ENCODE assay signal across 35 cellular contexts in genomic region chr6:41748102-41748477, GRCh38. TPM values are rescaled to one million over a fixed set of nuclear protein-coding genes. Genes with fewer than 3 reads are reported as not detected.
"Had no signal": no experiment of that assay in that cellular context is flagged by ENCODE, and none has a peak within 500 bp of the region (broad histone marks: within the 10 kb centered on the region; RNA-seq: fewer than 3 reads in every experiment).

No MANE protein-coding gene starts in this region.

- H3K36me3 ChIP-seq: brain microvascular endothelial cell, MG63, Peyer's patch, WERI-Rb-1 had no signal

- H3K4me1 ChIP-seq: Peyer's patch had no signal

- DNase-seq: activated CD4-positive, alpha-beta memory T cell treated with anti-CD3 and anti-CD28 coated beads, Interleukin-2, amount 10 ng/mL, durations not matched to agents 7 days and 5 days; activated CD4-positive, alpha-beta T cell treated with anti-CD3 and anti-CD28 coated beads for 1 hour; activated CD4-positive, alpha-beta T cell treated with anti-CD3 and anti-CD28 coated beads for 48 hours; activated CD4-positive, CD25-positive, alpha-beta regulatory T cell; activated CD8-positive, alpha-beta memory T cell treated with anti-CD3 and anti-CD28 coated beads for 24 hours; activated CD8-positive, alpha-beta memory T cell treated with anti-CD3 and anti-CD28 coated beads, Interleukin-2, amount 10 ng/mL, durations not matched to agents 7 days and 5 days; activated CD8-positive, alpha-beta memory T cell treated with anti-CD3 and anti-CD28 coated beads, Interleukin-2, amount 50 U/mL, for 48 hours; activated effector memory CD4-positive, alpha-beta T cell treated with Interleukin-2 at 50 U/mL for 16 hours; activated naive CD4-positive, alpha-beta T cell; activated naive CD4-positive, alpha-beta T cell treated with anti-CD3 and anti-CD28 coated beads, Interleukin-2, amount 50 U/mL, for 16 hours; activated naive CD8-positive, alpha-beta T cell treated with anti-CD3 and anti-CD28 coated beads for 36 hours; activated T-cell treated with anti-CD3 and anti-CD28 coated beads, Interleukin-2, amount 50 U/mL, for 48 hours; amniotic stem cell; brain microvascular endothelial cell; Kasumi-1; KG1; MG63; NCI-H1048; NCI-H1105 treated with DMSO at 0.1 percent for 48 hours; NCI-H1436; NCI-H1694; NCI-H1930; NCI-H2081 treated with DMSO at 0.1 percent for 48 hours; NCI-H345; NCI-H524 treated with DMSO at 0.1 percent for 48 hours; Peyer's patch; SW 1271; T1000; WERI-Rb-1 had no signal

- ATAC-seq: activated CD8-positive, alpha-beta memory T cell treated with anti-CD3 and anti-CD28 coated beads, Interleukin-2, amount 10 ng/mL, durations not matched to agents 7 days and 5 days; PC-3; Right ventricle myocardium inferior had no signal

- H3K27ac ChIP-seq: brain microvascular endothelial cell, Peyer's patch, RWPE1, WERI-Rb-1 had no signal

- H3K27me3 ChIP-seq: brain microvascular endothelial cell, MG63, Peyer's patch had no signal

- H3K9me3 ChIP-seq: MG63, Peyer's patch had no signal

- H3K4me3 ChIP-seq: MG63, Peyer's patch had no signal

RNA-seq across cellular contexts. Expression of gene PGC, which starts 0.9 kb away (rescaled TPM):
- total RNA-seq: activated CD4-positive, alpha-beta memory T cell treated with anti-CD3 and anti-CD28 coated beads, Interleukin-2, amount 10 ng/mL, durations not matched to agents 7 days and 5 days; activated CD8-positive, alpha-beta memory T cell treated with anti-CD3 and anti-CD28 coated beads, Interleukin-2, amount 10 ng/mL, durations not matched to agents 7 days and 5 days; activated naive CD8-positive, alpha-beta T cell treated with anti-CD3 and anti-CD28 coated beads for 36 hours; NCI-H460; PC-3; Peyer's patch; Right ventricle myocardium inferior; T-helper 1 cell treated with Interleukin-12 subunit alpha and Interleukin-12 subunit beta and Interleukin-4 antibody, amounts not matched to agents 30 ng/mL and 1 ng/mL, for 36 hours; T-helper 2 cell treated with Interferon-gamma antibody and Interleukin-4, amounts not matched to agents 100 ng/mL and 5 ng/mL, for 36 hours had no signal

RNA-seq across cellular contexts. Expression of gene PRICKLE4, which starts 32.5 kb away (rescaled TPM):
- total RNA-seq: activated CD4-positive, alpha-beta memory T cell treated with anti-CD3 and anti-CD28 coated beads, Interleukin-2, amount 10 ng/mL, durations not matched to agents 7 days and 5 days; activated CD8-positive, alpha-beta memory T cell treated with anti-CD3 and anti-CD28 coated beads, Interleukin-2, amount 10 ng/mL, durations not matched to agents 7 days and 5 days; activated naive CD8-positive, alpha-beta T cell treated with anti-CD3 and anti-CD28 coated beads for 36 hours; T-helper 2 cell treated with Interferon-gamma antibody and Interleukin-4, amounts not matched to agents 100 ng/mL and 5 ng/mL, for 36 hours had no signal
